Comparison of ENCODE assay signal across 5 cellular contexts in the genomic region with DNA sequence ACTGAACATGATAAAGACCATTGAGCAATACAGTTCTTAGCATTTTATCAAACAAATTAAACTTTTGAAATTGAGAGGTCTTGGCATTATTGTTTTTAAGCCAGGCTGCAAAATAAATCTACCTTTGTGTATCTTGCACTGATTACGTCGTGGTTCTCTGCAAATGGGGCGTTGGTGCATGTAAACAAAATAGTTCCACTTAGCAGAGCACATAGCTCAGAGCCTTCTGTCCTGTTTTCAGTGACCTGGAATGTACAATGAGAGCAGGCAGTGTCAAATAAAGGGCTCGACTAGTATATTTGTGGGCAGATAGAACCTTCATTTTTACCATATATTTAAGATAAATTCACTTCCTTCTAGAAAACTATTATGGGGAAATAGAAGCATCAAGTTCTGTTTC.
"Had no signal": no experiment of that assay in that cellular context is flagged by ENCODE, and none has a peak within 500 bp of the region (broad histone marks: within the 10 kb centered on the region; RNA-seq: fewer than 3 reads in every experiment).

No MANE protein-coding gene starts in this region.

- H3K4me3 ChIP-seq: GM23338 had no signal

- H3K27ac ChIP-seq: HL-60 had no signal

- DNase-seq: H9, HCEC 1CT, IMR-90 had no signal

- ATAC-seq: GM23338 had no signal
